ENCODE assay signal across 8 cellular contexts in the genomic region with DNA sequence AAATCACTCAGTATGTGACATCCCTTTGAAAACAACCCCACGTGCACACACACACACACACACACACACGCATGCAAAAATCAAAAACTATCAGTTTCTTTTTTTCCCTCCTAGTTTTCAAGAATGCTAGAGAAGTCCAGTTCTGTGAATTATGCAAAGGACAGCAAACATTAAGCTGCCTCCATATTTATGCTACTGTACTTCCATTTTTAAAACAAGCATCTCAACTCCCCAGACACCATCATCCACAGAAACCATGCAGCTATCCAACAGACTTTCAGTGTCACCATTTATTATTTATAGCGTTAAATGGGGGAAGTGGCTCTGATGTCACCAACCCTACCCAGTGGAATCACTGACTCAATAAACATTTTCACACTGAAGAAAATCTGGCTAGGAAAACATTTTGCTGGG. TPM values are rescaled to one million over a fixed set of nuclear protein-coding genes. Genes with fewer than 3 reads are reported as not detected.
DNase-seq lines count a peak whose midpoint lies in the region; ATAC-seq, FAIRE-seq and TF ChIP-seq lines count a peak whose summit lies in the region.

No MANE protein-coding gene starts in this region.

- H3K36me3 ChIP-seq in small intestine (ENCODE audit: control insufficient read depth in 2 of 2, insufficient read depth in 2 of 2, low read length in 2 of 2): no peaks in the 10 kb centered on the region

- H3K4me3 ChIP-seq in foreskin fibroblast (ENCODE audit: low read depth in 1 of 2, low read length in 2 of 2): peak overlapping the region; percentile 94 to 95
- peak overlapping the region in 1 of 2 donors; percentile 76 for H3K4me3 ChIP-seq in small intestine (ENCODE audit: low read depth in 1 of 2, low read length in 2 of 2)

- H3K27ac ChIP-seq in small intestine (ENCODE audit: low read depth in 1 of 2, low read length in 1 of 2): peak overlapping the region in 1 of 2 donors; percentile 99

- no peaks in the 10 kb centered on the region for H3K27me3 ChIP-seq in small intestine (ENCODE audit: control insufficient read depth in 2 of 2, insufficient read depth in 2 of 2, low read length in 2 of 2)

- H3K4me1 ChIP-seq in small intestine (ENCODE audit: control insufficient read depth in 2 of 2, insufficient read depth in 1 of 2, low read depth in 1 of 2, low read length in 1 of 2): peaks cover 11 to 13% of the 10 kb centered on the region in 2 donors

- no peak for TF ChIP-seq CTCF in foreskin fibroblast (IDR thresholded peaks at IDR 0.05; ENCODE audit: low read depth, low read length)

- ATAC-seq in HG03460 (IDR thresholded peaks at IDR 0.05; ENCODE audit: unreplicated experiment): no peak

- no peaks in the 10 kb centered on the region for H3K9me3 ChIP-seq in small intestine (ENCODE audit: control insufficient read depth, low read depth)

- DNase-seq in stimulated activated CD4-positive, alpha-beta T cell treated with anti-CD3 and anti-CD28 coated beads, Interleukin-15, amount 100 ng/mL, for 24 hours: peak; percentile 46
- DNase-seq in stimulated activated CD4-positive, alpha-beta T cell treated with anti-CD3 and anti-CD28 coated beads, Interleukin-2, amount 100 ng/mL, for 48 hours: no peak
- DNase-seq in activated CD4-positive, alpha-beta T cell treated with anti-CD3 and anti-CD28 coated beads, Interleukin-2, amount 50 U/mL, for 48 hours: peak; percentile 9 to 33
- peak in 1 of 2 donors; percentile 20 for DNase-seq in foreskin fibroblast
- DNase-seq in small intestine: peak; percentile 20
- DNase-seq in SHP77 treated with DMSO at 0.1 percent for 48 hours (lab: John Stamatoyannopoulos, UW): no peak
- DNase-seq in H4 (ENCODE audit: low spot score): no peak

- 18 to 23% (median 19%) methylated on average over 3 of the region's 3 CpGs for WGBS in small intestine, 3 donors

- no peak for FAIRE-seq in small intestine (lab: Jason Lieb, UNC)

RNA-seq across cellular contexts. Expression of gene FBXW11, which starts 1.6 kb away (rescaled TPM):
- polyA plus RNA-seq in small intestine: 10 to 100 TPM; 12.2 to 18.6 (median 13.0) TPM
- 56.3 and 56.5 TPM in 2 replicates for total RNA-seq in H4 (2014; rRNA removed; shearing (Covaris generic))

Comparison
In these comparisons a context has a peak if more than half of its experiments do, and no peak if none do; other contexts are left out.
1. DNase-seq: peak in stimulated activated CD4-positive, alpha-beta T cell treated with anti-CD3 and anti-CD28 coated beads, Interleukin-15, amount 100 ng/mL, for 24 hours (single experiment), activated CD4-positive, alpha-beta T cell treated with anti-CD3 and anti-CD28 coated beads, Interleukin-2, amount 50 U/mL, for 48 hours (2 of 2) and small intestine (single experiment); none in stimulated activated CD4-positive, alpha-beta T cell treated with anti-CD3 and anti-CD28 coated beads, Interleukin-2, amount 100 ng/mL, for 48 hours (0 of 2), SHP77 treated with DMSO at 0.1 percent for 48 hours (single experiment) and H4 (single experiment).